ENCODE assay signal across 27 cellular contexts in the genomic region with DNA sequence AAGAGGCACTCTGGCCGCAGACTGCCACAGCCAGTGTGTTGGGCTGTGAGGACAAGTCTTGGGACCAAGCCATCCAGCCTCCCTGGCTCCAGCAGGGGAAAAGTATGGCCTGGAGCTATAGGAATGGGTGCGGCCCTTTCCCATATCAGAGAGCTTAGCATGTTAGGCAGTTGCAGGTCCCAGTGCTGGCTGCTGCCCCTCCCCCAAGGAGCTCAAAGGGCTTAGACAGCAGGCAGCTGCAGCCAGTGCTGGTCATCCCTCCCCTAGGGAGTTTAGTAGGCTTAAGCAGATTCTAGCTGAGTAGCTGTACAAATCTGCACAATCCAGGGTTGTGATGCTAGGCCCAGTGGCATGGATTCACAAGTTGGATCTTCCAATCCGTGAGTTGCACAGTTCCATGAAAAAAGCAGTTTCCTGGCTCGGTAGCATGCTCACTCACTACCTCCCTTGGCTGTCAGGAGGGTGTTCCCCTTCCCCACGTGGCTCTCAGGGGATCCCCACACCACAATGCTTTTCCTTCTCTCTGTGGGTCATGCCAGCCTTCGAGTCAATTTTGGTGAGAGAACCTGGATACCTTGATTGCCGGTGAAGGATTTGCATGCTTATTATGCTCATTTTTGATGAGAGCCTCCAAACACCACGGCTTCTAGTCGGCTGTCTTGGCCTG.
DNase-seq lines count a peak whose midpoint lies in the region; ATAC-seq and TF ChIP-seq lines count a peak whose summit lies in the region.
"Had no signal": no experiment of that assay in that cellular context is flagged by ENCODE, and none has a peak within 500 bp of the region (broad histone marks: within the 10 kb centered on the region; RNA-seq: fewer than 3 reads in every experiment).

No MANE protein-coding gene starts in this region.

- no peak overlapping the region for H2BK12ac ChIP-seq in H9 (ENCODE audit: insufficient read length, low read depth, low read length)

- no peak overlapping the region for H3K4ac ChIP-seq in H9 (ENCODE audit: low read depth, low read length)

- no peaks in the 10 kb centered on the region for H3K9me3 Mint-ChIP-seq in H9
- H3K9me3 Mint-ChIP-seq: GM23338 had no signal

- no peaks in the 10 kb centered on the region for H3K27me3 Mint-ChIP-seq in H9 (ENCODE audit: low read depth)
- H3K27me3 Mint-ChIP-seq: CD8-positive, alpha-beta memory T cell had no signal

- no peak overlapping the region for H2BK120ac ChIP-seq in H9 (ENCODE audit: low read depth, low read length, poor library complexity, severe bottlenecking)

- no peaks in the 10 kb centered on the region for H3K79me1 ChIP-seq in H9 (ENCODE audit: insufficient read depth, low read depth, low read length, poor library complexity, severe bottlenecking)

- H4K5ac ChIP-seq in H9 (ENCODE audit: insufficient read length, low read depth, low read length): no peak overlapping the region

- H2BK15ac ChIP-seq in H9 (ENCODE audit: low read depth, low read length): no peak overlapping the region

- no peak overlapping the region for H3K27ac Mint-ChIP-seq in H9
- H3K27ac Mint-ChIP-seq: CD8-positive, alpha-beta memory T cell; GM23338; mesothelial cell of epicardium had no signal

- no peaks in the 10 kb centered on the region for H3K23me2 ChIP-seq in H9 (ENCODE audit: insufficient read length, low read depth, low read length, poor library complexity, severe bottlenecking)

- H3K9me3 ChIP-seq in H9 (ENCODE audit: control insufficient read depth, low read depth, low read length) (no peaks in the 10 kb centered on the region), SJCRH30 (replicated peaks) (no peaks in the 10 kb centered on the region), hepatocyte (ENCODE audit: low read depth) (no peaks in the 10 kb centered on the region), upper lobe of right lung (no peaks in the 10 kb centered on the region)
- H3K9me3 ChIP-seq: ascending aorta, psoas muscle, sigmoid colon had no signal

- H3K27ac ChIP-seq in H9 (ENCODE audit: insufficient read length, low read depth, low read length): no peak overlapping the region
- no peak overlapping the region for H3K27ac ChIP-seq in SJCRH30
- H3K27ac ChIP-seq in hepatocyte: no peak overlapping the region
- no peak overlapping the region for H3K27ac ChIP-seq in upper lobe of right lung
- H3K27ac ChIP-seq: ascending aorta, KMS-11, psoas muscle, sigmoid colon, tibial nerve had no signal

- H3K56ac ChIP-seq in H9 (ENCODE audit: insufficient read length, low read depth, low read length): no peak overlapping the region

- H3K36me3 Mint-ChIP-seq in H9 (ENCODE audit: insufficient read depth in 1 of 3, low read depth in 3 of 3): no peaks in the 10 kb centered on the region; a peak in 1 of 7 replicates
- H3K36me3 Mint-ChIP-seq: CD8-positive, alpha-beta memory T cell; mesothelial cell of epicardium had no signal

- H2AFZ ChIP-seq in H9 (ENCODE audit: low read length) (no peak overlapping the region), hepatocyte (no peak overlapping the region)
- H2AFZ ChIP-seq: GM23338 had no signal

- H3K4me3 Mint-ChIP-seq in H9: no peak overlapping the region
- H3K4me3 Mint-ChIP-seq: CD8-positive, alpha-beta memory T cell; GM23338; mesothelial cell of epicardium had no signal

- H4K91ac ChIP-seq in H9 (ENCODE audit: insufficient read length, low read depth, low read length): no peak overlapping the region

- H3K23ac ChIP-seq in H9 (ENCODE audit: insufficient read length, low read depth, low read length): no peak overlapping the region

- H3K4me1 Mint-ChIP-seq in H9: peaks cover 4 to 9% of the 10 kb centered on the region in 2 experiments; a peak in 2 of 4 replicates
- H3K4me1 Mint-ChIP-seq: CD8-positive, alpha-beta memory T cell; mesothelial cell of epicardium had no signal

- no peak overlapping the region for H2BK20ac ChIP-seq in H9 (ENCODE audit: low read depth, low read length, poor library complexity, severe bottlenecking)

- no peaks in the 10 kb centered on the region for H3K36me3 ChIP-seq in SJCRH30
- H3K36me3 ChIP-seq in hepatocyte (replicated peaks; ENCODE audit: insufficient read depth, low read depth): no peaks in the 10 kb centered on the region
- H3K36me3 ChIP-seq in upper lobe of right lung: no peaks in the 10 kb centered on the region
- H3K36me3 ChIP-seq: ascending aorta, sigmoid colon, tibial nerve had no signal

- H2AK5ac ChIP-seq in H9 (ENCODE audit: insufficient read length, low read length): no peak overlapping the region

- H3K9me2 ChIP-seq in hepatocyte (replicated peaks; ENCODE audit: insufficient read depth): no peaks in the 10 kb centered on the region

- TF ChIP-seq CTCF in H9 (conservative IDR thresholded peaks at IDR 0.05) (no peak), hepatocyte (IDR thresholded peaks at IDR 0.05; ENCODE audit: poor library complexity) (no peak), upper lobe of right lung (IDR thresholded peaks at IDR 0.05) (no peak)

- H4K8ac ChIP-seq in H9 (replicated peaks; ENCODE audit: insufficient read length, low read depth, low read length): no peak overlapping the region

- H3K4me2 ChIP-seq in H9 (ENCODE audit: insufficient read depth, insufficient read length, low read length): no peak overlapping the region
- no peak overlapping the region for H3K4me2 ChIP-seq in hepatocyte
- H3K4me2 ChIP-seq: GM23338, KMS-11 had no signal

- DNase-seq in H9: peak; percentile 30
- peak; percentile 82 to 86 for DNase-seq in SJCRH30
- peak; percentile 6 for DNase-seq in hepatocyte (ENCODE audit: low spot score)
- peak; percentile 33 for DNase-seq in upper lobe of right lung
- DNase-seq in HK-2 (ENCODE audit: unreplicated experiment): no peak
- DNase-seq in activated naive CD4-positive, alpha-beta T cell (lab: John Stamatoyannopoulos, UW): no peak
- DNase-seq: activated gamma-delta T cell treated with Interleukin-2 at 50 U/mL for 16 hours; activated T-cell treated with anti-CD3 and anti-CD28 coated beads, Interleukin-2, amount 50 U/mL, for 48 hours; CD8-positive, alpha-beta memory T cell; DMS153; effector memory CD4-positive, alpha-beta T cell; left ventricle myocardium superior; MM.1S; NCI-H1105 treated with DMSO at 0.1 percent for 48 hours; NCI-H2081; NCI-H345; NCI-H774; nucleus accumbens; psoas muscle; sigmoid colon; stimulated activated CD4-positive, alpha-beta T cell treated with anti-CD3 and anti-CD28 coated beads, Interleukin-4, amount 100 ng/mL, for 1 hour had no signal

- H3K4me1 ChIP-seq in H9 (ENCODE audit: insufficient read depth, low read length) (no peaks in the 10 kb centered on the region), SJCRH30 (peaks cover 9% of the 10 kb centered on the region; the same call in 1 of the 2 replicates), hepatocyte (ENCODE audit: insufficient read depth) (no peaks in the 10 kb centered on the region), upper lobe of right lung (no peaks in the 10 kb centered on the region)
- H3K4me1 ChIP-seq: ascending aorta, psoas muscle, sigmoid colon, tibial nerve had no signal

- H2BK5ac ChIP-seq in H9 (ENCODE audit: insufficient read length, low read length): no peak overlapping the region

- no peak overlapping the region for H3T11ph ChIP-seq in H9 (ENCODE audit: low read length)

- ATAC-seq in upper lobe of right lung (no peak), GM21381 (IDR thresholded peaks at IDR 0.05; ENCODE audit: unreplicated experiment) (no peak)
- ATAC-seq: GM23338, left ventricle myocardium superior, psoas muscle had no signal

- no CpG with 5 or more reads among the region's 9 CpGs for WGBS in H9 (ENCODE audit: extremely low coverage, insufficient read length, low lambda C conversion rate)
- WGBS in hepatocyte (ENCODE audit: low lambda C conversion rate, missing lambda C conversion rate): 76% methylated on average over 9 of the region's 9 CpGs

- intact Hi-C loops in upper lobe of right lung (cut with DNase I): no loop called here

- H3K27me3 ChIP-seq in H9 (ENCODE audit: insufficient read depth, low read length): no peaks in the 10 kb centered on the region
- no peaks in the 10 kb centered on the region for H3K27me3 ChIP-seq in SJCRH30
- no peaks in the 10 kb centered on the region for H3K27me3 ChIP-seq in hepatocyte
- no peaks in the 10 kb centered on the region for H3K27me3 ChIP-seq in upper lobe of right lung
- H3K27me3 ChIP-seq: ascending aorta, sigmoid colon, tibial nerve had no signal

- no peak overlapping the region for H3K4me3 ChIP-seq in SJCRH30
- no peak overlapping the region for H3K4me3 ChIP-seq in hepatocyte
- H3K4me3 ChIP-seq in upper lobe of right lung: no peak overlapping the region
- H3K4me3 ChIP-seq: ascending aorta, GM23338, psoas muscle, sigmoid colon, tibial nerve had no signal

- no peak overlapping the region for H3K9ac ChIP-seq in H9 (ENCODE audit: extremely low read depth, insufficient read length, low read length)
- H3K9ac ChIP-seq: KMS-11 had no signal

- H3K79me2 ChIP-seq in H9 (ENCODE audit: insufficient read depth, low read length) (no peaks in the 10 kb centered on the region), hepatocyte (no peaks in the 10 kb centered on the region)

- H4K20me1 ChIP-seq in H9 (ENCODE audit: control insufficient read depth, insufficient read depth, insufficient read length) (no peaks in the 10 kb centered on the region), hepatocyte (ENCODE audit: insufficient read depth, poor library complexity, severe bottlenecking) (no peaks in the 10 kb centered on the region)

- no peak overlapping the region for H3K14ac ChIP-seq in H9 (ENCODE audit: insufficient read depth, low read length)

- H3K18ac ChIP-seq in H9 (ENCODE audit: insufficient read length, low read depth, low read length): no peak overlapping the region

Comparison
In these comparisons a context has a peak if more than half of its experiments do, and no peak if none do; other contexts are left out.
1. DNase-seq: peak in H9 (single experiment), SJCRH30 (2 of 2), hepatocyte (single experiment) and upper lobe of right lung (single experiment); none in HK-2 (single experiment) and activated naive CD4-positive, alpha-beta T cell (0 of 4).